In the genomic region with DNA sequence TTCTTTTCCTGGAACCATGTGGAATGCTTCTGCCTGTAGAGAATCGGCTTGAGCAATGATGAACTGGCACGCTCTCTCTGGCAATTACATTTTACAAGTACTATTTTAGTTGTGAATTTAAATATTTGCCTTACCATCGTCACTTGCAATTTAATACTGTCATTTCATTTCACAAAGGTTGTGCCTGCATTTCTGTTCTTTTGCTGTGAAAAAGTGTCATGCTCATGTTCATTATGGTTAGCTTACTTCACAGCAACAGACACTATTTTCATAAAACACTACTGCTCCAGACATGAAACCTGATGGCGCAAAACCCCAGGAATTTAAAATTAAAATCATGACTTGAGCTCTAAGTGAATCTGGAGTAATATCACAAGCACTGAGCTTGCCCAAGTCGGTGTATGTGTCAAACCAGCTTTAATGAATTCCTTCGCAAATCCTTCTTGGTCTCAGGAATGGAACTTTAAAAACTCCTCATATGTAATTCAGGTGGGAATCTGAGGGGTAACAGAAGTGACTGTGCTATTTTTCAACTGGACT, we compare ENCODE assay signal across 1 cellular context.
TF ChIP-seq lines count a peak whose summit lies in the region.

No MANE protein-coding gene starts in this region.

TF ChIP-seq in K562, 482 proteins besides CTCF, POLR2A, EP300 and RAD21 (continued from another document):
- TF ChIP-seq, protein P1, sequence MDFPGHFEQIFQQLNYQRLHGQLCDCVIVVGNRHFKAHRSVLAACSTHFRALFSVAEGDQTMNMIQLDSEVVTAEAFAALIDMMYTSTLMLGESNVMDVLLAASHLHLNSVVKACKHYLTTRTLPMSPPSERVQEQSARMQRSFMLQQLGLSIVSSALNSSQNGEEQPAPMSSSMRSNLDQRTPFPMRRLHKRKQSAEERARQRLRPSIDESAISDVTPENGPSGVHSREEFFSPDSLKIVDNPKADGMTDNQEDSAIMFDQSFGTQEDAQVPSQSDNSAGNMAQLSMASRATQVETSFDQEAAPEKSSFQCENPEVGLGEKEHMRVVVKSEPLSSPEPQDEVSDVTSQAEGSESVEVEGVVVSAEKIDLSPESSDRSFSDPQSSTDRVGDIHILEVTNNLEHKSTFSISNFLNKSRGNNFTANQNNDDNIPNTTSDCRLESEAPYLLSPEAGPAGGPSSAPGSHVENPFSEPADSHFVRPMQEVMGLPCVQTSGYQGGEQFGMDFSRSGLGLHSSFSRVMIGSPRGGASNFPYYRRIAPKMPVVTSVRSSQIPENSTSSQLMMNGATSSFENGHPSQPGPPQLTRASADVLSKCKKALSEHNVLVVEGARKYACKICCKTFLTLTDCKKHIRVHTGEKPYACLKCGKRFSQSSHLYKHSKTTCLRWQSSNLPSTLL (IDR thresholded peaks at IDR 0.05): no peak
- TF ChIP-seq SIN3A (IDR thresholded peaks at IDR 0.05; ENCODE audit: borderline replicate concordance in 2 of 2, control insufficient read depth in 1 of 2, low read depth in 2 of 2, low read length in 2 of 2): no peak
- no peak for TF ChIP-seq RAD51 (IDR thresholded peaks at IDR 0.05; ENCODE audit: borderline replicate concordance, low read depth)
- no peak for TF ChIP-seq CEBPB (tag; IDR thresholded peaks at IDR 0.05)
- TF ChIP-seq, protein P2, sequence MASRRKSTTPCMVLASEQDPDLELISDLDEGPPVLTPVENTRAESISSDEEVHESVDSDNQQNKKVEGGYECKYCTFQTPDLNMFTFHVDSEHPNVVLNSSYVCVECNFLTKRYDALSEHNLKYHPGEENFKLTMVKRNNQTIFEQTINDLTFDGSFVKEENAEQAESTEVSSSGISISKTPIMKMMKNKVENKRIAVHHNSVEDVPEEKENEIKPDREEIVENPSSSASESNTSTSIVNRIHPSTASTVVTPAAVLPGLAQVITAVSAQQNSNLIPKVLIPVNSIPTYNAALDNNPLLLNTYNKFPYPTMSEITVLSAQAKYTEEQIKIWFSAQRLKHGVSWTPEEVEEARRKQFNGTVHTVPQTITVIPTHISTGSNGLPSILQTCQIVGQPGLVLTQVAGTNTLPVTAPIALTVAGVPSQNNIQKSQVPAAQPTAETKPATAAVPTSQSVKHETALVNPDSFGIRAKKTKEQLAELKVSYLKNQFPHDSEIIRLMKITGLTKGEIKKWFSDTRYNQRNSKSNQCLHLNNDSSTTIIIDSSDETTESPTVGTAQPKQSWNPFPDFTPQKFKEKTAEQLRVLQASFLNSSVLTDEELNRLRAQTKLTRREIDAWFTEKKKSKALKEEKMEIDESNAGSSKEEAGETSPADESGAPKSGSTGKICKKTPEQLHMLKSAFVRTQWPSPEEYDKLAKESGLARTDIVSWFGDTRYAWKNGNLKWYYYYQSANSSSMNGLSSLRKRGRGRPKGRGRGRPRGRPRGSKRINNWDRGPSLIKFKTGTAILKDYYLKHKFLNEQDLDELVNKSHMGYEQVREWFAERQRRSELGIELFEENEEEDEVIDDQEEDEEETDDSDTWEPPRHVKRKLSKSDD (conservative IDR thresholded peaks at IDR 0.05; ENCODE audit: low read length): no peak
- no peak for TF ChIP-seq CBFB (CRISPR knock-in tag; IDR thresholded peaks at IDR 0.05)
- TF ChIP-seq ELF2 (CRISPR knock-in tag; IDR thresholded peaks at IDR 0.05): no peak
- TF ChIP-seq, protein P3, sequence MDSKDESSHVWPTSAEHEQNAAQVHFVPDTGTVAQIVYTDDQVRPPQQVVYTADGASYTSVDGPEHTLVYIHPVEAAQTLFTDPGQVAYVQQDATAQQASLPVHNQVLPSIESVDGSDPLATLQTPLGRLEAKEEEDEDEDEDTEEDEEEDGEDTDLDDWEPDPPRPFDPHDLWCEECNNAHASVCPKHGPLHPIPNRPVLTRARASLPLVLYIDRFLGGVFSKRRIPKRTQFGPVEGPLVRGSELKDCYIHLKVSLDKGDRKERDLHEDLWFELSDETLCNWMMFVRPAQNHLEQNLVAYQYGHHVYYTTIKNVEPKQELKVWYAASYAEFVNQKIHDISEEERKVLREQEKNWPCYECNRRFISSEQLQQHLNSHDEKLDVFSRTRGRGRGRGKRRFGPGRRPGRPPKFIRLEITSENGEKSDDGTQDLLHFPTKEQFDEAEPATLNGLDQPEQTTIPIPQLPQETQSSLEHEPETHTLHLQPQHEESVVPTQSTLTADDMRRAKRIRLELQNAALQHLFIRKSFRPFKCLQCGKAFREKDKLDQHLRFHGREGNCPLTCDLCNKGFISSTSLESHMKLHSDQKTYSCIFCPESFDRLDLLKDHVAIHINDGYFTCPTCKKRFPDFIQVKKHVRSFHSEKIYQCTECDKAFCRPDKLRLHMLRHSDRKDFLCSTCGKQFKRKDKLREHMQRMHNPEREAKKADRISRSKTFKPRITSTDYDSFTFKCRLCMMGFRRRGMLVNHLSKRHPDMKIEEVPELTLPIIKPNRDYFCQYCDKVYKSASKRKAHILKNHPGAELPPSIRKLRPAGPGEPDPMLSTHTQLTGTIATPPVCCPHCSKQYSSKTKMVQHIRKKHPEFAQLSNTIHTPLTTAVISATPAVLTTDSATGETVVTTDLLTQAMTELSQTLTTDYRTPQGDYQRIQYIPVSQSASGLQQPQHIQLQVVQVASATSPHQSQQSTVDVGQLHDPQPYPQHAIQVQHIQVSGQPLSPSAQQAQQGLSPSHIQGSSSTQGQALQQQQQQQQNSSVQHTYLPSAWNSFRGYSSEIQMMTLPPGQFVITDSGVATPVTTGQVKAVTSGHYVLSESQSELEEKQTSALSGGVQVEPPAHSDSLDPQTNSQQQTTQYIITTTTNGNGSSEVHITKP (IDR thresholded peaks at IDR 0.05; ENCODE audit: partially characterized antibody): no peak
- TF ChIP-seq MEIS2 (IDR thresholded peaks at IDR 0.05; ENCODE audit: partially characterized antibody): no peak
- TF ChIP-seq ZNF174 (CRISPR knock-in tag; IDR thresholded peaks at IDR 0.05): no peak
